Comparison of ENCODE assay signal across 1 cellular context in genomic region chr5:172064766-172065165, GRCh38.
TF ChIP-seq lines count a peak whose summit lies in the region.

No MANE protein-coding gene starts in this region.

TF ChIP-seq in H1, 55 proteins besides CTCF, POLR2A, EP300 and RAD21 (continued from another document):
- TF ChIP-seq ZNF274 (IDR thresholded peaks at IDR 0.05; ENCODE audit: borderline replicate concordance, extremely low read depth, low read length), result no peak
- no peak for TF ChIP-seq HDAC2 (IDR thresholded peaks at IDR 0.05; ENCODE audit: borderline replicate concordance in 1 of 2, low read depth in 2 of 2, low read length in 2 of 2)
- TF ChIP-seq GABPA (IDR thresholded peaks at IDR 0.05; ENCODE audit: borderline replicate concordance, insufficient read depth, low read length), result no peak
- no peak for TF ChIP-seq NRF1 (IDR thresholded peaks at IDR 0.05; ENCODE audit: low read depth, low read length)
- TF ChIP-seq EZH2 (IDR thresholded peaks at IDR 0.05; ENCODE audit: low read depth, low read length, severe bottlenecking), result no peak
- TF ChIP-seq ASH2L (IDR thresholded peaks at IDR 0.05; ENCODE audit: low read length), result no peak
